1 cellular context compared by ENCODE assay signal in the genomic region with DNA sequence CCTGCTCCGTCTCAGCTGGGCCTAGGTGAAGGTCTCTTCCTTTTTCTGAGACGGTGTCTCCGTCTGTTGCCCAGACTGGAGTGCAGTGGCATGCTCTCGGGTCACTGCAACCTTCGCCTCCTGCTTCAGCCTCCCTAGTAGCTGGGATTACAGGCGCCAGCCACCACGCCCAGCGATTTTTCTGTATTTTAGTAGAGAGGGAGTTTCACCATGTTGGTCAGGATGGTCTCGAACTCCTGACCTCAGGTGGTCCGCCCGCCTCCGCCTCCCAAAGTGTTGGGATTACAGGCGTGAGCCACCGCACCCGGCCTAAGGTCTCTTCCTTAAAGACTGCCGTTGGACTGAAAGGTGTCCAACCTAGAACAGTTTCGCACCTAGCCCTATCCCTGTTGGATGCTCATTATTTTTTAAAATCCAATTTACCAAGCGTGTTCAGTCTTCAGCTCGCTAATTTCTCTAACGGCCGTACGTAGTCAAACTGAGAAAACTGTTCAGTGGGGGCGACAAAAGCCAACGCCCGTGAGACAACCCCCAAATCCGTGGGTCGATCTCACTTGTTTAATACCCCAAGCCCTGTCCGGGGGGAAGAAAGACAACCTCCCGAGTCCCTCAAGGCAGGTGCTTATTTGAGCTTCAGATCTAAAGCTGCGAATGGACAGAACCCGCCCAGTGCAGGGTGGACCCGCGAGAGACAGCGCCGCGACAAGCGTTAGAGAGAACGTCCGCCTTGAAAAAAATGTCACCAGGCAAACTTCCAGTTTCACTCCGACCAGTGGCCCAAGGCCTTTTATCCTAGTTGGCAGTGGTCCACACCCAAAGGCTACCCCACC.
TF ChIP-seq lines count a peak whose summit lies in the region.

No MANE protein-coding gene starts in this region.

TF ChIP-seq in A549, 52 proteins besides CTCF, POLR2A, EP300 and RAD21 (continued from another document):
- TF ChIP-seq, protein P1, sequence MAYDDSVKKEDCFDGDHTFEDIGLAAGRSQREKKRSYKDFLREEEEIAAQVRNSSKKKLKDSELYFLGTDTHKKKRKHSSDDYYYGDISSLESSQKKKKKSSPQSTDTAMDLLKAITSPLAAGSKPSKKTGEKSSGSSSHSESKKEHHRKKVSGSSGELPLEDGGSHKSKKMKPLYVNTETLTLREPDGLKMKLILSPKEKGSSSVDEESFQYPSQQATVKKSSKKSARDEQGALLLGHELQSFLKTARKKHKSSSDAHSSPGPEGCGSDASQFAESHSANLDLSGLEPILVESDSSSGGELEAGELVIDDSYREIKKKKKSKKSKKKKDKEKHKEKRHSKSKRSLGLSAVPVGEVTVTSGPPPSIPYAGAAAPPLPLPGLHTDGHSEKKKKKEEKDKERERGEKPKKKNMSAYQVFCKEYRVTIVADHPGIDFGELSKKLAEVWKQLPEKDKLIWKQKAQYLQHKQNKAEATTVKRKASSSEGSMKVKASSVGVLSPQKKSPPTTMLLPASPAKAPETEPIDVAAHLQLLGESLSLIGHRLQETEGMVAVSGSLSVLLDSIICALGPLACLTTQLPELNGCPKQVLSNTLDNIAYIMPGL (CRISPR knock-in tag; IDR thresholded peaks at IDR 0.05; ENCODE audit: borderline replicate concordance): no peak
- TF ChIP-seq FOSL2 (IDR thresholded peaks at IDR 0.05) (no peak), FOSL2 (CRISPR knock-in tag; IDR thresholded peaks at IDR 0.05) (peak; percentile 52)
